Comparison of ENCODE assay signal across 26 cellular contexts in the genomic region with DNA sequence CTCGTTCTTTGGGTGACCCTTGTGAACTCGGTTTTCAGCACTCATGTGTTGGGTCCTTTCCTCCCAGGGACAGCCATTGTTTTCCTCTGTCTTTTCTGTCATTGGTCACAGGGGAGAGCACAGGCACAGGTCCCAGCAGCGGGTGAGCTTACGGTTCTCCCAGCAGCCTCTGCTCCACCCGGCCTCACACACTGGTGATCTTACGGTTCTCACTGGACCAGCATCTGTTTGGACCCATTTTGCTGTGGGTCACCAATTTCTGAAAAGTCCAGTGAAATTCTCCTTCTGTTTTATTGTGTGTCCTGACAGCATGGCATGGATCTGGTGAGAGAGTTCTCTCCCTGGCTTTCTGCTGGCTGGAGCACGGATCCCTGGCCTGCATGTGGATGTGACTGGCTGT. TPM values are rescaled to one million over a fixed set of nuclear protein-coding genes. Genes with fewer than 3 reads are reported as not detected.
"Had no signal": no experiment of that assay in that cellular context is flagged by ENCODE, and none has a peak within 500 bp of the region (broad histone marks: within the 10 kb centered on the region; RNA-seq: fewer than 3 reads in every experiment).

No MANE protein-coding gene starts in this region.

- H3K9me3 Mint-ChIP-seq: activated B cell treated with CpG ODN at 0.5 μM for 24 hours; activated CD4-positive, alpha-beta T cell treated with anti-CD3 and anti-CD28 coated beads, Interleukin-2, amount 10 ng/mL, durations not matched to agents 24 days and 14 days; activated naive CD4-positive, alpha-beta T cell treated with anti-CD3 and anti-CD28 coated beads, Interleukin-2, amount 50 U/mL, for 24 hours; activated T-cell treated with anti-CD3 and anti-CD28 coated beads, Interleukin-2, amount 50 U/mL, for 24 hours; activated T-helper 1 cell treated with anti-CD3 and anti-CD28 coated beads, Interleukin-12 subunit alpha, Interleukin-12 subunit beta, Interleukin-2, Interleukin-4 antibody, amounts not matched to agents 30 ng/mL and 10 ng/mL and 1 ng/mL, durations not matched to agents 14 hours and 24 hours and 36 hours had no signal

- H3K27me3 Mint-ChIP-seq: activated naive CD4-positive, alpha-beta T cell treated with anti-CD3 and anti-CD28 coated beads, Interleukin-2, amount 50 U/mL, for 24 hours had no signal

- H3K4me1 Mint-ChIP-seq: activated naive CD4-positive, alpha-beta T cell treated with anti-CD3 and anti-CD28 coated beads, Interleukin-2, amount 50 U/mL, for 24 hours had no signal

- H3K27ac Mint-ChIP-seq: activated B cell treated with CpG ODN at 0.5 μM for 24 hours; activated CD4-positive, alpha-beta T cell treated with anti-CD3 and anti-CD28 coated beads, Interleukin-2, amount 10 ng/mL, durations not matched to agents 24 days and 14 days; activated CD8-positive, alpha-beta memory T cell treated with anti-CD3 and anti-CD28 coated beads, Interleukin-2, amount 10 ng/mL, durations not matched to agents 7 days and 5 days; activated naive CD4-positive, alpha-beta T cell treated with anti-CD3 and anti-CD28 coated beads, Interleukin-2, amount 50 U/mL, for 24 hours; activated T-cell treated with anti-CD3 and anti-CD28 coated beads, Interleukin-2, amount 50 U/mL, for 24 hours; activated T-helper 1 cell treated with anti-CD3 and anti-CD28 coated beads, Interleukin-12 subunit alpha, Interleukin-12 subunit beta, Interleukin-2, Interleukin-4 antibody, amounts not matched to agents 30 ng/mL and 10 ng/mL and 1 ng/mL, durations not matched to agents 14 hours and 24 hours and 36 hours; T-helper 17 cell had no signal

- H3K9me3 ChIP-seq: body of pancreas, Peyer's patch had no signal

- H3K27me3 ChIP-seq: body of pancreas, Peyer's patch had no signal

- FAIRE-seq: bronchial epithelial cell had no signal

- H3K36me3 ChIP-seq: Peyer's patch had no signal

- DNase-seq: activated B cell treated with CpG ODN at 0.5 μM for 24 hours; activated CD4-positive, alpha-beta T cell treated with anti-CD3 and anti-CD28 coated beads for 1 hour; activated CD4-positive, alpha-beta T cell treated with anti-CD3 and anti-CD28 coated beads, Interleukin-2, amount 10 ng/mL, durations not matched to agents 24 days and 14 days; activated CD4-positive, alpha-beta T cell treated with anti-CD3 and anti-CD28 coated beads, Interleukin-2, amount 50 U/mL, for 48 hours; activated CD8-positive, alpha-beta memory T cell treated with anti-CD3 and anti-CD28 coated beads, Interleukin-2, amount 10 ng/mL, durations not matched to agents 7 days and 5 days; activated effector memory CD4-positive, alpha-beta T cell treated with Interleukin-2 at 50 U/mL for 16 hours; activated naive CD4-positive, alpha-beta T cell; activated T-cell treated with anti-CD3 and anti-CD28 coated beads, Interleukin-2, amount 50 U/mL, for 24 hours; aorta; body of pancreas; central memory CD4-positive, alpha-beta T cell; Kasumi-1; NCI-H1105 treated with DMSO at 0.1 percent for 48 hours; NCI-H1436 treated with DMSO at 0.1 percent for 48 hours; NCI-H187 treated with DMSO at 0.1 percent for 48 hours; NCI-H2081 treated with DMSO at 0.1 percent for 48 hours; NCI-H446; NCI-H524; Right ventricle myocardium superior; T-helper 17 cell; T-helper 9 cell had no signal

- H3K27ac ChIP-seq: body of pancreas, Peyer's patch, RWPE1 had no signal

- ATAC-seq: activated CD8-positive, alpha-beta memory T cell treated with anti-CD3 and anti-CD28 coated beads, Interleukin-2, amount 10 ng/mL, durations not matched to agents 7 days and 5 days; body of pancreas; T-helper 17 cell had no signal

- H3K4me3 Mint-ChIP-seq: activated B cell treated with CpG ODN at 0.5 μM for 24 hours; activated CD4-positive, alpha-beta T cell treated with anti-CD3 and anti-CD28 coated beads, Interleukin-2, amount 10 ng/mL, durations not matched to agents 24 days and 14 days; activated CD8-positive, alpha-beta memory T cell treated with anti-CD3 and anti-CD28 coated beads, Interleukin-2, amount 10 ng/mL, durations not matched to agents 7 days and 5 days; activated naive CD4-positive, alpha-beta T cell treated with anti-CD3 and anti-CD28 coated beads, Interleukin-2, amount 50 U/mL, for 24 hours; activated T-cell treated with anti-CD3 and anti-CD28 coated beads, Interleukin-2, amount 50 U/mL, for 24 hours; activated T-helper 1 cell treated with anti-CD3 and anti-CD28 coated beads, Interleukin-12 subunit alpha, Interleukin-12 subunit beta, Interleukin-2, Interleukin-4 antibody, amounts not matched to agents 30 ng/mL and 10 ng/mL and 1 ng/mL, durations not matched to agents 14 hours and 24 hours and 36 hours; T-helper 17 cell had no signal

- H3K36me3 Mint-ChIP-seq: activated CD8-positive, alpha-beta memory T cell treated with anti-CD3 and anti-CD28 coated beads, Interleukin-2, amount 10 ng/mL, durations not matched to agents 7 days and 5 days; activated naive CD4-positive, alpha-beta T cell treated with anti-CD3 and anti-CD28 coated beads, Interleukin-2, amount 50 U/mL, for 24 hours had no signal

- H3K4me3 ChIP-seq: body of pancreas, Peyer's patch had no signal

RNA-seq across cellular contexts. Expression of a gene that starts 49.8 kb away (rescaled TPM):
- total RNA-seq: activated B cell treated with CpG ODN at 0.5 μM for 24 hours; activated CD4-positive, alpha-beta T cell treated with anti-CD3 and anti-CD28 coated beads, Interleukin-2, amount 10 ng/mL, durations not matched to agents 24 days and 14 days; activated CD8-positive, alpha-beta memory T cell treated with anti-CD3 and anti-CD28 coated beads, Interleukin-2, amount 10 ng/mL, durations not matched to agents 7 days and 5 days; activated T-helper 1 cell treated with anti-CD3 and anti-CD28 coated beads, Interleukin-12 subunit alpha, Interleukin-12 subunit beta, Interleukin-2, Interleukin-4 antibody, amounts not matched to agents 30 ng/mL and 10 ng/mL and 1 ng/mL, durations not matched to agents 14 hours and 24 hours and 36 hours; aorta; Peyer's patch; Right ventricle myocardium superior; T-helper 17 cell had no signal
- polyA plus RNA-seq: aorta had no signal
